Comparison of ENCODE assay signal across 26 cellular contexts in the genomic region with DNA sequence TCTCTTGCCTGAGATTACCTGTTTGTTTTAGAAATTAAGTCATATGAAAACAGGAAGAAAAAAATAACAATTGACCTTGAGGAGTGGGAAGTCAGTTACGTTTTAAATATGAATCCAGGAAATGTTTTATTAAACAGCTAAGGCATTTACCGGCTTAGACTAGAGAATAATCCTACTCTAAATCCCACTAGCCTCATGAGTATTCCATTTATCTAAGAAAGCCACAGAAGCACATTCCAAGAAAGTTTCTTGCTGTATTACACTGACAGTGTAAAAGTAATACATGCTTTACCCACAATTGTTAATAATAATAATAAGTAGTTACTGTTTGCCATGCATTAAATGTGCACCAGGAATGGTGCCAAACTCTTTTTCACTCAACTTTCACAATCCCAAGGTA.
"Had no signal": no experiment of that assay in that cellular context is flagged by ENCODE, and none has a peak within 500 bp of the region (broad histone marks: within the 10 kb centered on the region; RNA-seq: fewer than 3 reads in every experiment).

No MANE protein-coding gene starts in this region.

- H3K9me3 Mint-ChIP-seq: stimulated activated naive CD8-positive, alpha-beta T cell treated with anti-CD3 and anti-CD28 coated beads, Interleukin-15, Interleukin-2, amounts not matched to agents 100 ng/mL and 50 ng/mL, for 24 hours had no signal

- H3K27ac Mint-ChIP-seq: immature natural killer cell; naive thymus-derived CD4-positive, alpha-beta T cell; nephron; neural progenitor cell; progenitor cell of endocrine pancreas; stimulated activated naive B cell treated with anti-CD40 and anti-IgM and Interleukin-4, amounts not matched to agents 10 μg/mL and 1 μg/mL and 100 μg/mL, for 72 hours; stimulated activated naive CD8-positive, alpha-beta T cell treated with anti-CD3 and anti-CD28 coated beads, Interleukin-15, Interleukin-2, amounts not matched to agents 100 ng/mL and 50 ng/mL, for 24 hours had no signal

- DNase-seq: cerebellar nuclear complex; dorsolateral prefrontal cortex; effector CD4-positive, alpha-beta T cell; hypothalamus; immature natural killer cell; left ventricle myocardium superior; lower lobe of right lung; mucosa of descending colon; naive thymus-derived CD4-positive, alpha-beta T cell; right cardiac atrium; sigmoid colon; stimulated activated CD4-positive, alpha-beta T cell treated with anti-CD3 and anti-CD28 coated beads, Interleukin-15, amount 100 ng/mL, for 24 hours; stimulated activated CD4-positive, alpha-beta T cell treated with anti-CD3 and anti-CD28 coated beads, Interleukin-2, amount 100 ng/mL, for 48 hours; stimulated activated naive B cell treated with anti-CD40 and anti-IgM and Interleukin-4, amounts not matched to agents 10 μg/mL and 1 μg/mL and 100 μg/mL, for 72 hours; transverse colon; upper lobe of right lung; uterus had no signal

- H3K4me3 Mint-ChIP-seq: immature natural killer cell; naive thymus-derived CD4-positive, alpha-beta T cell; nephron; neural progenitor cell; stimulated activated naive B cell treated with anti-CD40 and anti-IgM and Interleukin-4, amounts not matched to agents 10 μg/mL and 1 μg/mL and 100 μg/mL, for 72 hours; stimulated activated naive CD8-positive, alpha-beta T cell treated with anti-CD3 and anti-CD28 coated beads, Interleukin-15, Interleukin-2, amounts not matched to agents 100 ng/mL and 50 ng/mL, for 24 hours had no signal

- H3K27me3 Mint-ChIP-seq: stimulated activated naive CD8-positive, alpha-beta T cell treated with anti-CD3 and anti-CD28 coated beads, Interleukin-15, Interleukin-2, amounts not matched to agents 100 ng/mL and 50 ng/mL, for 24 hours had no signal

- ATAC-seq: esophagus mucosa; left ventricle myocardium superior; lower lobe of right lung; mucosa of descending colon; naive thymus-derived CD4-positive, alpha-beta T cell; right cardiac atrium; stimulated activated naive B cell treated with anti-CD40 and anti-IgM and Interleukin-4, amounts not matched to agents 10 μg/mL and 1 μg/mL and 100 μg/mL, for 72 hours; upper lobe of right lung had no signal

- FAIRE-seq: frontal cortex, keratinocyte had no signal

- H3K36me3 Mint-ChIP-seq: immature natural killer cell; naive thymus-derived CD4-positive, alpha-beta T cell; neural progenitor cell; stimulated activated naive B cell treated with anti-CD40 and anti-IgM and Interleukin-4, amounts not matched to agents 10 μg/mL and 1 μg/mL and 100 μg/mL, for 72 hours had no signal

- H3K4me3 ChIP-seq: dorsolateral prefrontal cortex, lower lobe of right lung, mucosa of descending colon, neural progenitor cell, sigmoid colon, skin epidermis, suprapubic skin, transverse colon, upper lobe of right lung, uterus had no signal

- H3K4me1 Mint-ChIP-seq: immature natural killer cell; nephron; stimulated activated naive B cell treated with anti-CD40 and anti-IgM and Interleukin-4, amounts not matched to agents 10 μg/mL and 1 μg/mL and 100 μg/mL, for 72 hours had no signal
